ENCODE assay signal across 10 cellular contexts in genomic region chr6:37502703-37503485, GRCh38.
DNase-seq lines count a peak whose midpoint lies in the region; ATAC-seq and FAIRE-seq lines count a peak whose summit lies in the region.
"Had no signal": no experiment of that assay in that cellular context is flagged by ENCODE, and none has a peak within 500 bp of the region (broad histone marks: within the 10 kb centered on the region; RNA-seq: fewer than 3 reads in every experiment).

No MANE protein-coding gene starts in this region.

- peak overlapping the region in 15 of 21 experiments; percentile 13 to 92 (median 70) for H3K27ac ChIP-seq in skin epidermis
- H3K27ac ChIP-seq: parathyroid adenoma had no signal

- no peak overlapping the region for H3K4me3 ChIP-seq in skin epidermis

- no peak for FAIRE-seq in HTR-8/SVneo (lab: Jason Lieb, UNC)
- FAIRE-seq: colon had no signal

- DNase-seq in NCI-H2227 (lab: John Stamatoyannopoulos, UW; ENCODE audit: unreplicated experiment), result peak; percentile 58
- peak; percentile 39 for DNase-seq in activated T-helper 9 cell treated with anti-CD3 and anti-CD28 coated beads, Interleukin-2, amount 50 U/mL, for 16 hours (ENCODE audit: low read depth)
- no peak for DNase-seq in SIG-M5 treated with dmso at 0.1 percent for 504 hours (lab: John Stamatoyannopoulos, UW; ENCODE audit: unreplicated experiment)
- no peak for DNase-seq in amygdala (lab: John Stamatoyannopoulos, UW)
- DNase-seq in HTR-8/SVneo (ENCODE audit: insufficient read length, low spot score), result no peak
- DNase-seq: NCI-H1105 treated with DMSO at 0.1 percent for 48 hours had no signal

- peak; percentile 25 for ATAC-seq in HG03135 (IDR thresholded peaks at IDR 0.05; ENCODE audit: unreplicated experiment)

Comparison
In these comparisons a context has a peak if more than half of its experiments do, and no peak if none do; other contexts are left out.
1. DNase-seq: peak in NCI-H2227 (single experiment) and activated T-helper 9 cell treated with anti-CD3 and anti-CD28 coated beads, Interleukin-2, amount 50 U/mL, for 16 hours (single experiment); none in SIG-M5 treated with dmso at 0.1 percent for 504 hours (single experiment), amygdala (0 of 56) and HTR-8/SVneo (single experiment).